Comparison of ENCODE assay signal across 32 cellular contexts in genomic region chr18:21809725-21810124, GRCh38.
"Had no signal": no experiment of that assay in that cellular context is flagged by ENCODE, and none has a peak within 500 bp of the region (broad histone marks: within the 10 kb centered on the region; RNA-seq: fewer than 3 reads in every experiment).

No MANE protein-coding gene starts in this region.

- H3K27ac ChIP-seq: ascending aorta, breast epithelium, cardiac muscle cell, colonic mucosa, gastrocnemius medialis, heart left ventricle, VCaP had no signal

- H3K4me1 Mint-ChIP-seq: activated CD4-positive, alpha-beta T cell treated with anti-CD3 and anti-CD28 coated beads, Interleukin-2, amount 10 ng/mL, durations not matched to agents 7 days and 5 days; activated naive CD4-positive, alpha-beta T cell treated with anti-CD3 and anti-CD28 coated beads, Interleukin-2, amount 10 ng/mL, durations not matched to agents 7 days and 5 days; activated T-helper 17 cell treated with anti-CD3 and anti-CD28 coated beads, Interleukin-2, amount 50 U/mL, for 72 hours; WTC11 had no signal

- H3K9me3 Mint-ChIP-seq: activated naive CD4-positive, alpha-beta T cell treated with anti-CD3 and anti-CD28 coated beads, Interleukin-2, amount 50 U/mL, for 72 hours; activated T-helper 17 cell treated with anti-CD3 and anti-CD28 coated beads, Interleukin-2, amount 50 U/mL, for 72 hours had no signal

- H3K27me3 Mint-ChIP-seq: activated CD4-positive, alpha-beta T cell treated with anti-CD3 and anti-CD28 coated beads, Interleukin-2, amount 10 ng/mL, durations not matched to agents 7 days and 5 days; activated CD8-positive, alpha-beta T cell treated with anti-CD3 and anti-CD28 coated beads for 36 hours; activated naive CD4-positive, alpha-beta T cell treated with anti-CD3 and anti-CD28 coated beads, Interleukin-2, amount 10 ng/mL, durations not matched to agents 7 days and 5 days; activated naive CD8-positive, alpha-beta T cell treated with anti-CD3 and anti-CD28 coated beads, Interleukin-2, amount 10 ng/mL, durations not matched to agents 7 days and 5 days; activated T-helper 17 cell treated with anti-CD3 and anti-CD28 coated beads, Interleukin-2, amount 50 U/mL, for 72 hours; brain; T-helper 17 cell had no signal

- H3K4me3 Mint-ChIP-seq: activated CD4-positive, alpha-beta T cell treated with anti-CD3 and anti-CD28 coated beads, Interleukin-2, amount 10 ng/mL, durations not matched to agents 7 days and 5 days; activated CD8-positive, alpha-beta T cell treated with anti-CD3 and anti-CD28 coated beads for 36 hours; activated naive CD4-positive, alpha-beta T cell treated with anti-CD3 and anti-CD28 coated beads, Interleukin-2, amount 10 ng/mL, durations not matched to agents 7 days and 5 days; activated naive CD8-positive, alpha-beta T cell treated with anti-CD3 and anti-CD28 coated beads, Interleukin-2, amount 10 ng/mL, durations not matched to agents 7 days and 5 days; activated T-cell treated with anti-CD3 and anti-CD28 coated beads, Interleukin-2, amount 50 U/mL, for 4 hours; activated T-helper 17 cell treated with anti-CD3 and anti-CD28 coated beads, Interleukin-2, amount 50 U/mL, for 72 hours; brain; T-helper 17 cell; T-helper 2 cell treated with Interferon-gamma antibody and Interleukin-4, amounts not matched to agents 5 μg/mL and 100 μg/mL, for 36 hours; WTC11 had no signal

- H3K9me3 ChIP-seq: ascending aorta, breast epithelium, colonic mucosa, gastrocnemius medialis had no signal

- H3K27ac Mint-ChIP-seq: activated CD4-positive, alpha-beta T cell treated with anti-CD3 and anti-CD28 coated beads, Interleukin-2, amount 10 ng/mL, durations not matched to agents 7 days and 5 days; activated CD8-positive, alpha-beta T cell treated with anti-CD3 and anti-CD28 coated beads for 36 hours; activated naive CD4-positive, alpha-beta T cell treated with anti-CD3 and anti-CD28 coated beads, Interleukin-2, amount 10 ng/mL, durations not matched to agents 7 days and 5 days; activated naive CD4-positive, alpha-beta T cell treated with anti-CD3 and anti-CD28 coated beads, Interleukin-2, amount 50 U/mL, for 72 hours; activated naive CD8-positive, alpha-beta T cell treated with anti-CD3 and anti-CD28 coated beads, Interleukin-2, amount 10 ng/mL, durations not matched to agents 7 days and 5 days; activated T-helper 17 cell treated with anti-CD3 and anti-CD28 coated beads, Interleukin-2, amount 50 U/mL, for 72 hours; brain; T-helper 17 cell; T-helper 2 cell treated with Interferon-gamma antibody and Interleukin-4, amounts not matched to agents 5 μg/mL and 100 μg/mL, for 36 hours; WTC11 had no signal

- FAIRE-seq: endometrium had no signal

- H3K4me3 ChIP-seq: ascending aorta, breast epithelium, cardiac muscle cell, colonic mucosa, gastrocnemius medialis, heart left ventricle had no signal

- H3K36me3 ChIP-seq: breast epithelium, colonic mucosa had no signal

- ATAC-seq: activated CD8-positive, alpha-beta T cell treated with anti-CD3 and anti-CD28 coated beads for 36 hours; activated naive CD4-positive, alpha-beta T cell treated with anti-CD3 and anti-CD28 coated beads, Interleukin-2, amount 50 U/mL, for 72 hours; activated T-cell treated with anti-CD3 and anti-CD28 coated beads, Interleukin-2, amount 50 U/mL, for 4 hours; activated T-helper 17 cell treated with anti-CD3 and anti-CD28 coated beads, Interleukin-2, amount 50 U/mL, for 72 hours; esophagus mucosa; gastrocnemius medialis; heart left ventricle; T-helper 17 cell; WTC11 had no signal

- H3K4me1 ChIP-seq: breast epithelium, colonic mucosa, gastrocnemius medialis had no signal

- DNase-seq: activated CD4-positive, alpha-beta T cell treated with anti-CD3 and anti-CD28 coated beads for 1 hour; activated CD4-positive, alpha-beta T cell treated with anti-CD3 and anti-CD28 coated beads for 4 hours; activated CD4-positive, alpha-beta T cell treated with anti-CD3 and anti-CD28 coated beads, Interleukin-2, amount 10 ng/mL, durations not matched to agents 7 days and 5 days; activated CD4-positive, alpha-beta T cell treated with anti-CD3 and anti-CD28 coated beads, Interleukin-2, amount 50 U/mL, for 4 hours; activated CD8-positive, alpha-beta memory T cell treated with anti-CD3 and anti-CD28 coated beads for 24 hours; activated CD8-positive, alpha-beta T cell treated with anti-CD3 and anti-CD28 coated beads for 36 hours; activated effector memory CD4-positive, alpha-beta T cell treated with Interleukin-2 at 50 U/mL for 16 hours; activated naive CD4-positive, alpha-beta T cell treated with anti-CD3 and anti-CD28 coated beads, Interleukin-2, amount 10 ng/mL, durations not matched to agents 7 days and 5 days; activated naive CD8-positive, alpha-beta T cell treated with anti-CD3 and anti-CD28 coated beads, Interleukin-2, amount 10 ng/mL, durations not matched to agents 7 days and 5 days; activated T-cell treated with anti-CD3 and anti-CD28 coated beads, Interleukin-2, amount 50 U/mL, for 4 hours; central memory CD4-positive, alpha-beta T cell; cerebellar nuclear complex; colonic mucosa; effector CD8-positive, alpha-beta T cell; foreskin fibroblast; gastrocnemius medialis; glutamatergic neuron; heart left ventricle; T-helper 1 cell; T-helper 17 cell; T1000 had no signal

- H3K27me3 ChIP-seq: ascending aorta, breast epithelium, cardiac muscle cell, colonic mucosa, gastrocnemius medialis, heart left ventricle had no signal
